Comparison of ENCODE assay signal across 12 cellular contexts in genomic region chr16:47431960-47432359, GRCh38.
"Had no signal": no experiment of that assay in that cellular context is flagged by ENCODE, and none has a peak within 500 bp of the region (broad histone marks: within the 10 kb centered on the region; RNA-seq: fewer than 3 reads in every experiment).

No MANE protein-coding gene starts in this region.

- H3K4me1 Mint-ChIP-seq: neural crest cell had no signal

- ATAC-seq: activated CD8-positive, alpha-beta T cell treated with anti-CD3 and anti-CD28 coated beads for 36 hours had no signal

- H3K27ac Mint-ChIP-seq: activated CD8-positive, alpha-beta T cell treated with anti-CD3 and anti-CD28 coated beads for 36 hours had no signal

- H3K9me3 Mint-ChIP-seq: activated CD8-positive, alpha-beta T cell treated with anti-CD3 and anti-CD28 coated beads for 36 hours had no signal

- H3K4me3 Mint-ChIP-seq: activated CD8-positive, alpha-beta T cell treated with anti-CD3 and anti-CD28 coated beads for 36 hours; neural crest cell had no signal

- DNase-seq: activated CD8-positive, alpha-beta memory T cell treated with anti-CD3 and anti-CD28 coated beads, Interleukin-2, amount 50 U/mL, for 4 hours; activated CD8-positive, alpha-beta T cell treated with anti-CD3 and anti-CD28 coated beads for 36 hours; activated naive CD4-positive, alpha-beta T cell treated with anti-CD3 and anti-CD28 coated beads, Interleukin-2, amount 50 U/mL, for 16 hours; amygdala; foreskin fibroblast; glutamatergic neuron; retina; stimulated activated CD4-positive, alpha-beta T cell treated with anti-CD3 and anti-CD28 coated beads, Interleukin-15, amount 100 ng/mL, for 24 hours; stimulated activated CD4-positive, alpha-beta T cell treated with anti-CD3 and anti-CD28 coated beads, Interleukin-4, amount 100 ng/mL, for 24 hours; substantia nigra; transverse colon had no signal

- H3K27me3 Mint-ChIP-seq: activated CD8-positive, alpha-beta T cell treated with anti-CD3 and anti-CD28 coated beads for 36 hours had no signal
